In genomic region chr17:63041722-63042121, GRCh38 we compare ENCODE assay signal across 21 cellular contexts.
A peak's percentile ranks its signal among the peaks of the same experiment; 100 is the strongest.
DNase-seq lines count a peak whose midpoint lies in the region; ATAC-seq, FAIRE-seq and TF ChIP-seq lines count a peak whose summit lies in the region.
"Had no signal": no experiment of that assay in that cellular context is flagged by ENCODE, and none has a peak within 500 bp of the region (broad histone marks: within the 10 kb centered on the region; RNA-seq: fewer than 3 reads in every experiment).

No MANE protein-coding gene starts in this region.

- 91% methylated on average over 2 of the region's 2 CpGs for WGBS in A549 (ENCODE audit: missing lambda C conversion rate)
- 77 to 98% methylated on average over 2 of the region's 2 CpGs for WGBS in transverse colon (ENCODE audit: low coverage in 1 of 2), 2 donors

- H3K36me3 Mint-ChIP-seq in chondrocyte (ENCODE audit: low read depth) = no peaks in the 10 kb centered on the region
- H3K36me3 Mint-ChIP-seq: activated naive CD8-positive, alpha-beta T cell treated with anti-CD3 and anti-CD28 coated beads for 36 hours; WTC11 had no signal

- H3K4me3 ChIP-seq in A549 (no peak overlapping the region), foreskin fibroblast (ENCODE audit: low read depth in 1 of 2, low read length in 2 of 2) (no peak overlapping the region), transverse colon (no peak overlapping the region)
- H3K4me3 ChIP-seq: BLaER1, coronary artery, vagina had no signal

- H3K27ac ChIP-seq in A549 = no peak overlapping the region
- H3K27ac ChIP-seq in transverse colon = no peak overlapping the region
- H3K27ac ChIP-seq: BLaER1, coronary artery, vagina had no signal

- H3K4me2 ChIP-seq in A549 = peak overlapping the region; percentile 80
- H3K4me2 ChIP-seq: BLaER1, SK-N-SH had no signal

- TF ChIP-seq POLR2A in A549 (IDR thresholded peaks at IDR 0.05; ENCODE audit: low read length) = no peak
- no peak for TF ChIP-seq POLR2A in transverse colon (IDR thresholded peaks at IDR 0.05)

- TF ChIP-seq RAD21 in A549 (conservative IDR thresholded peaks at IDR 0.05 in 1 of 2, IDR thresholded peaks at IDR 0.05 in 1 of 2) = no peak

- POLR2A ChIA-PET in A549 (lab: Yijun Ruan, JAX) = no interaction called here

- no peak for FAIRE-seq in A549 (lab: Jason Lieb, UNC)
- FAIRE-seq: GM12892, small intestine had no signal

- H3K27me3 Mint-ChIP-seq in chondrocyte (ENCODE audit: low read depth) = no peaks in the 10 kb centered on the region
- H3K27me3 Mint-ChIP-seq: activated naive CD8-positive, alpha-beta T cell treated with anti-CD3 and anti-CD28 coated beads for 36 hours; naive thymus-derived CD8-positive, alpha-beta T cell had no signal

- DNase-seq in A549 (ENCODE audit: low read depth in 1 of 2, low spot score in 1 of 2) (no peak), NCI-H1417 treated with DMSO at 0.1 percent for 48 hours (lab: John Stamatoyannopoulos, UW) (peak; percentile 78), NCI-H345 treated with DMSO at 0.1 percent for 48 hours (lab: John Stamatoyannopoulos, UW; ENCODE audit: unreplicated experiment) (peak; percentile 55), chondrocyte (ENCODE audit: low spot score) (no peak), foreskin fibroblast (no peak), transverse colon (no peak)
- DNase-seq in activated CD8-positive, alpha-beta memory T cell treated with anti-CD3 and anti-CD28 coated beads, Interleukin-2, amount 50 U/mL, for 4 hours = no peak
- no peak for DNase-seq in activated effector memory CD4-positive, alpha-beta T cell treated with anti-CD3 and anti-CD28 coated beads, Interleukin-2, amount 50 U/mL, for 16 hours
- DNase-seq: activated naive CD8-positive, alpha-beta T cell treated with anti-CD3 and anti-CD28 coated beads for 36 hours; activated T-cell treated with anti-CD3 and anti-CD28 coated beads, Interleukin-2, amount 50 U/mL, for 72 hours; IMR-90; mesenchymal stem cell; naive thymus-derived CD8-positive, alpha-beta T cell; NCI-H2081 treated with DMSO at 0.1 percent for 48 hours; SK-N-SH; small intestine had no signal

- no peaks in the 10 kb centered on the region for H3K9me3 Mint-ChIP-seq in chondrocyte (ENCODE audit: low read depth)
- H3K9me3 Mint-ChIP-seq: activated naive CD8-positive, alpha-beta T cell treated with anti-CD3 and anti-CD28 coated beads for 36 hours; activated T-cell treated with anti-CD3 and anti-CD28 coated beads, Interleukin-2, amount 50 U/mL, for 72 hours; naive thymus-derived CD8-positive, alpha-beta T cell; WTC11 had no signal

- CTCF ChIA-PET in A549 (lab: Yijun Ruan, JAX) = no interaction called here

- in situ Hi-C loops in transverse colon (cut with MboI; ENCODE audit: low pct_ligation_motif_present in 1 of 4, low pct_unique_long_range_greater_than_20kb in 1 of 4, low sequenced_read_pairs in 3 of 4) = no loop called here

- no peaks in the 10 kb centered on the region for H3K36me3 ChIP-seq in transverse colon
- H3K36me3 ChIP-seq: BLaER1, vagina had no signal

- H3K4me1 Mint-ChIP-seq in chondrocyte (ENCODE audit: low read depth) = peaks cover 39% of the 10 kb centered on the region

- peak overlapping the region; percentile 58 for H3K27ac Mint-ChIP-seq in chondrocyte (ENCODE audit: unreplicated experiment)
- H3K27ac Mint-ChIP-seq: activated naive CD8-positive, alpha-beta T cell treated with anti-CD3 and anti-CD28 coated beads for 36 hours; activated T-cell treated with anti-CD3 and anti-CD28 coated beads, Interleukin-2, amount 50 U/mL, for 72 hours; naive thymus-derived CD8-positive, alpha-beta T cell; WTC11 had no signal

- H3K4me1 ChIP-seq in A549 (peaks cover 56% of the 10 kb centered on the region), transverse colon (peaks cover 2 to 14% (median 6%) of the 10 kb centered on the region in 4 donors)
- H3K4me1 ChIP-seq: BLaER1, vagina had no signal

- no peak overlapping the region for H3K4me3 Mint-ChIP-seq in chondrocyte (ENCODE audit: unreplicated experiment)
- H3K4me3 Mint-ChIP-seq: activated naive CD8-positive, alpha-beta T cell treated with anti-CD3 and anti-CD28 coated beads for 36 hours; activated T-cell treated with anti-CD3 and anti-CD28 coated beads, Interleukin-2, amount 50 U/mL, for 72 hours; naive thymus-derived CD8-positive, alpha-beta T cell; WTC11 had no signal

- no peak for ATAC-seq in A549
- ATAC-seq: activated T-cell treated with anti-CD3 and anti-CD28 coated beads, Interleukin-2, amount 50 U/mL, for 72 hours; naive thymus-derived CD8-positive, alpha-beta T cell; WTC11 had no signal

- no peaks in the 10 kb centered on the region for H3K27me3 ChIP-seq in transverse colon
- H3K27me3 ChIP-seq: BLaER1, vagina had no signal

- intact Hi-C loops in transverse colon (cut with DNase I; ENCODE audit: low total_unique reads) = no loop called here

- H3K9me3 ChIP-seq in A549 = no peaks in the 10 kb centered on the region
- H3K9me3 ChIP-seq in transverse colon = no peaks in the 10 kb centered on the region
- H3K9me3 ChIP-seq: BLaER1, SK-N-SH, vagina had no signal

- TF ChIP-seq CTCF in A549 (IDR thresholded peaks at IDR 0.05) (no peak), chondrocyte (IDR thresholded peaks at IDR 0.05) (no peak), foreskin fibroblast (IDR thresholded peaks at IDR 0.05; ENCODE audit: low read depth, low read length) (no peak), transverse colon (IDR thresholded peaks at IDR 0.05) (no peak)

- TF ChIP-seq EP300 in A549 (IDR thresholded peaks at IDR 0.05) (no peak), transverse colon (IDR thresholded peaks at IDR 0.05; ENCODE audit: low read depth) (no peak)

TF ChIP-seq in A549, 52 proteins besides CTCF, POLR2A, EP300 and RAD21:
- TF ChIP-seq FOXS1 (CRISPR knock-in tag; IDR thresholded peaks at IDR 0.05) = no peak
- no peak for TF ChIP-seq POLR2AphosphoS2 (conservative IDR thresholded peaks at IDR 0.05; ENCODE audit: low read length)
- no peak for TF ChIP-seq NR3C1 (IDR thresholded peaks at IDR 0.05)
- no peak for TF ChIP-seq TP53 (CRISPR knock-in tag; IDR thresholded peaks at IDR 0.05)
- no peak for TF ChIP-seq CBX2 (IDR thresholded peaks at IDR 0.05; ENCODE audit: borderline replicate concordance, low read depth)
- TF ChIP-seq, protein P1, sequence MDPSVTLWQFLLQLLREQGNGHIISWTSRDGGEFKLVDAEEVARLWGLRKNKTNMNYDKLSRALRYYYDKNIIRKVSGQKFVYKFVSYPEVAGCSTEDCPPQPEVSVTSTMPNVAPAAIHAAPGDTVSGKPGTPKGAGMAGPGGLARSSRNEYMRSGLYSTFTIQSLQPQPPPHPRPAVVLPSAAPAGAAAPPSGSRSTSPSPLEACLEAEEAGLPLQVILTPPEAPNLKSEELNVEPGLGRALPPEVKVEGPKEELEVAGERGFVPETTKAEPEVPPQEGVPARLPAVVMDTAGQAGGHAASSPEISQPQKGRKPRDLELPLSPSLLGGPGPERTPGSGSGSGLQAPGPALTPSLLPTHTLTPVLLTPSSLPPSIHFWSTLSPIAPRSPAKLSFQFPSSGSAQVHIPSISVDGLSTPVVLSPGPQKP (IDR thresholded peaks at IDR 0.05; ENCODE audit: low read depth, low read length) = no peak
- TF ChIP-seq HOXA7 (CRISPR knock-in tag; IDR thresholded peaks at IDR 0.05) = no peak
- TF ChIP-seq BCL3 (IDR thresholded peaks at IDR 0.05) = no peak
- TF ChIP-seq, protein P2, sequence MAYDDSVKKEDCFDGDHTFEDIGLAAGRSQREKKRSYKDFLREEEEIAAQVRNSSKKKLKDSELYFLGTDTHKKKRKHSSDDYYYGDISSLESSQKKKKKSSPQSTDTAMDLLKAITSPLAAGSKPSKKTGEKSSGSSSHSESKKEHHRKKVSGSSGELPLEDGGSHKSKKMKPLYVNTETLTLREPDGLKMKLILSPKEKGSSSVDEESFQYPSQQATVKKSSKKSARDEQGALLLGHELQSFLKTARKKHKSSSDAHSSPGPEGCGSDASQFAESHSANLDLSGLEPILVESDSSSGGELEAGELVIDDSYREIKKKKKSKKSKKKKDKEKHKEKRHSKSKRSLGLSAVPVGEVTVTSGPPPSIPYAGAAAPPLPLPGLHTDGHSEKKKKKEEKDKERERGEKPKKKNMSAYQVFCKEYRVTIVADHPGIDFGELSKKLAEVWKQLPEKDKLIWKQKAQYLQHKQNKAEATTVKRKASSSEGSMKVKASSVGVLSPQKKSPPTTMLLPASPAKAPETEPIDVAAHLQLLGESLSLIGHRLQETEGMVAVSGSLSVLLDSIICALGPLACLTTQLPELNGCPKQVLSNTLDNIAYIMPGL (CRISPR knock-in tag; IDR thresholded peaks at IDR 0.05; ENCODE audit: borderline replicate concordance) = no peak
- no peak for TF ChIP-seq RFX5 (IDR thresholded peaks at IDR 0.05)
- TF ChIP-seq HOXB5 (CRISPR knock-in tag; IDR thresholded peaks at IDR 0.05) = no peak
- no peak for TF ChIP-seq RCOR1 (IDR thresholded peaks at IDR 0.05; ENCODE audit: low read depth, low read length)
- TF ChIP-seq RNF2 (IDR thresholded peaks at IDR 0.05; ENCODE audit: borderline replicate concordance, low read depth) = no peak
- no peak for TF ChIP-seq JUN (IDR thresholded peaks at IDR 0.05)
- no peak for TF ChIP-seq BHLHE40 (IDR thresholded peaks at IDR 0.05; ENCODE audit: low read depth, low read length)
- no peak for TF ChIP-seq SREBF2 (IDR thresholded peaks at IDR 0.05)
- no peak for TF ChIP-seq EHF (CRISPR knock-in tag; IDR thresholded peaks at IDR 0.05)
- TF ChIP-seq ZFP36 (IDR thresholded peaks at IDR 0.05; ENCODE audit: borderline replicate concordance, partially characterized antibody) = no peak
- TF ChIP-seq MAX (IDR thresholded peaks at IDR 0.05) = no peak
TF ChIP-seq in A549: peak in this region for 0.

Comparison
In these comparisons a context has a peak if more than half of its experiments do, and no peak if none do; other contexts are left out.
1. DNase-seq: peak in NCI-H1417 treated with DMSO at 0.1 percent for 48 hours (single experiment) and NCI-H345 treated with DMSO at 0.1 percent for 48 hours (single experiment); none in A549 (0 of 2), chondrocyte (single experiment), foreskin fibroblast (0 of 2), activated CD8-positive, alpha-beta memory T cell treated with anti-CD3 and anti-CD28 coated beads, Interleukin-2, amount 50 U/mL, for 4 hours (single experiment), transverse colon (single experiment) and activated effector memory CD4-positive, alpha-beta T cell treated with anti-CD3 and anti-CD28 coated beads, Interleukin-2, amount 50 U/mL, for 16 hours (single experiment).